ENCODE assay signal across 8 cellular contexts in genomic region chr9:35675732-35676392, GRCh38. TPM values are rescaled to one million over a fixed set of nuclear protein-coding genes. Genes with fewer than 3 reads are reported as not detected.
DNase-seq lines count a peak whose midpoint lies in the region; ATAC-seq lines count a peak whose summit lies in the region.

No MANE protein-coding gene starts in this region.

- H3K36me3 ChIP-seq in iPS-18a (ENCODE audit: control insufficient read depth, low read depth, low read length): no peaks in the 10 kb centered on the region
- H3K36me3 ChIP-seq in skeletal muscle tissue (ENCODE audit: control insufficient read depth in 3 of 3, insufficient read depth in 3 of 3, low read length in 3 of 3): no peaks in the 10 kb centered on the region

- H3K27ac Mint-ChIP-seq in activated naive CD4-positive, alpha-beta T cell treated with anti-CD3 and anti-CD28 coated beads, Interleukin-2, amount 50 U/mL, for 72 hours: no peak overlapping the region

- H3K4me1 ChIP-seq in iPS-18a (ENCODE audit: control insufficient read depth, low read depth, low read length): peaks cover 8% of the 10 kb centered on the region
- H3K4me1 ChIP-seq in skeletal muscle tissue (ENCODE audit: control insufficient read depth in 3 of 3, insufficient read depth in 3 of 3, low read length in 3 of 3): peaks cover 19 to 22% (median 19%) of the 10 kb centered on the region in 3 donors

- H3K36me3 Mint-ChIP-seq in activated naive CD4-positive, alpha-beta T cell treated with anti-CD3 and anti-CD28 coated beads, Interleukin-2, amount 50 U/mL, for 72 hours: no peaks in the 10 kb centered on the region

- H3K27me3 ChIP-seq in iPS-18a (ENCODE audit: control insufficient read depth, insufficient read depth, low read length) (peaks cover 15% of the 10 kb centered on the region), skeletal muscle tissue (ENCODE audit: control insufficient read depth in 3 of 3, insufficient read depth in 3 of 3, low read length in 3 of 3) (peaks cover 0 to 6% (median 0%) of the 10 kb centered on the region in 3 donors)

- H3K27ac ChIP-seq in iPS-18a (ENCODE audit: low read length): no peak overlapping the region
- H3K27ac ChIP-seq in skeletal muscle tissue (ENCODE audit: low read depth, low read length): no peak overlapping the region

- peak; percentile 44 to 73 for DNase-seq in activated naive CD4-positive, alpha-beta T cell treated with anti-CD3 and anti-CD28 coated beads, Interleukin-2, amount 50 U/mL, for 72 hours (ENCODE audit: low spot score in 2 of 2)
- DNase-seq in SHP77 treated with DMSO at 0.1 percent for 48 hours (lab: John Stamatoyannopoulos, UW): no peak

- H3K9me3 ChIP-seq in iPS-18a (ENCODE audit: control insufficient read depth, low read depth, low read length) (no peaks in the 10 kb centered on the region), skeletal muscle tissue (ENCODE audit: control insufficient read depth in 3 of 3, low read length in 3 of 3) (no peaks in the 10 kb centered on the region)

- H3K9me3 Mint-ChIP-seq in activated naive CD4-positive, alpha-beta T cell treated with anti-CD3 and anti-CD28 coated beads, Interleukin-2, amount 50 U/mL, for 72 hours: no peaks in the 10 kb centered on the region

- peak overlapping the region; percentile 63 for H3K9ac ChIP-seq in iPS-18a (ENCODE audit: low read length)
- H3K9ac ChIP-seq in skeletal muscle tissue (ENCODE audit: low read depth in 1 of 3, low read length in 3 of 3): peak overlapping the region; percentile 51 to 70 (median 53)

- peak; percentile 45 for ATAC-seq in HG03108 (IDR thresholded peaks at IDR 0.05; ENCODE audit: unreplicated experiment)
- peak; percentile 77 to 96 for ATAC-seq in activated naive CD4-positive, alpha-beta T cell treated with anti-CD3 and anti-CD28 coated beads, Interleukin-2, amount 50 U/mL, for 72 hours
- no peak for ATAC-seq in GM19455 (IDR thresholded peaks at IDR 0.05; ENCODE audit: unreplicated experiment)
- ATAC-seq in GM18502 (IDR thresholded peaks at IDR 0.05; ENCODE audit: poor library complexity, unreplicated experiment): no peak
- ATAC-seq in HG03565 (IDR thresholded peaks at IDR 0.05; ENCODE audit: unreplicated experiment): no peak

- H3K4me3 ChIP-seq in iPS-18a (ENCODE audit: low read length): peak overlapping the region; percentile 72
- H3K4me3 ChIP-seq in skeletal muscle tissue (ENCODE audit: low read length in 3 of 3): peak overlapping the region; percentile 59 to 64 (median 61)

RNA-seq across cellular contexts. Expression of gene CA9, which starts 2.1 kb away (rescaled TPM):
- 1 to 10 TPM in 1 of 2 donors, under 1 TPM in 1; 0.73 to 1.1 TPM for total RNA-seq in activated naive CD4-positive, alpha-beta T cell treated with anti-CD3 and anti-CD28 coated beads, Interleukin-2, amount 50 U/mL, for 72 hours
- under 0.01 TPM for total RNA-seq in skeletal muscle tissue

RNA-seq across cellular contexts. Expression of gene ARHGEF39, which starts 10.9 kb away (rescaled TPM):
- total RNA-seq in activated naive CD4-positive, alpha-beta T cell treated with anti-CD3 and anti-CD28 coated beads, Interleukin-2, amount 50 U/mL, for 72 hours: 10 to 100 TPM; 21.6 to 22.8 TPM
- 0.52 TPM for total RNA-seq in skeletal muscle tissue

RNA-seq across cellular contexts. Expression of gene TPM2, which starts 13.9 kb away (rescaled TPM):
- total RNA-seq in activated naive CD4-positive, alpha-beta T cell treated with anti-CD3 and anti-CD28 coated beads, Interleukin-2, amount 50 U/mL, for 72 hours: 1 to 10 TPM; 5.2 to 9.3 TPM
- 4,180 TPM for total RNA-seq in skeletal muscle tissue

RNA-seq across cellular contexts. Expression of gene CCDC107, which starts 17.8 kb away (rescaled TPM):
- 10 to 100 TPM; 10.2 to 24.4 TPM for total RNA-seq in activated naive CD4-positive, alpha-beta T cell treated with anti-CD3 and anti-CD28 coated beads, Interleukin-2, amount 50 U/mL, for 72 hours
- 11.0 TPM for total RNA-seq in skeletal muscle tissue

RNA-seq across cellular contexts. Expression of gene RMRP, which starts 18.0 kb away (rescaled TPM):
- 1,000 to 10,000 TPM; 3,566 to 7,483 TPM for total RNA-seq in activated naive CD4-positive, alpha-beta T cell treated with anti-CD3 and anti-CD28 coated beads, Interleukin-2, amount 50 U/mL, for 72 hours
- 118,473 TPM for total RNA-seq in skeletal muscle tissue

Comparison
In these comparisons a context has a peak if more than half of its experiments do, and no peak if none do; other contexts are left out.
1. ATAC-seq: peak in HG03108 (single experiment) and activated naive CD4-positive, alpha-beta T cell treated with anti-CD3 and anti-CD28 coated beads, Interleukin-2, amount 50 U/mL, for 72 hours (2 of 2); none in GM19455 (single experiment), GM18502 (single experiment) and HG03565 (single experiment).
2. RNA of gene ARHGEF39, which starts 10.9 kb away (total RNA-seq): 21.6 to 22.8 TPM in activated naive CD4-positive, alpha-beta T cell treated with anti-CD3 and anti-CD28 coated beads, Interleukin-2, amount 50 U/mL, for 72 hours; 0.52 TPM in skeletal muscle tissue (single experiment); every median in the first group is over 10 times any median in the second.
3. RNA of gene TPM2, which starts 13.9 kb away (total RNA-seq): 4,180 TPM in skeletal muscle tissue (single experiment); 5.2 to 9.3 TPM in activated naive CD4-positive, alpha-beta T cell treated with anti-CD3 and anti-CD28 coated beads, Interleukin-2, amount 50 U/mL, for 72 hours; every median in the first group is over 100 times any median in the second.